In genomic region chr9:79809477-79809876, GRCh38 we compare ENCODE assay signal across 1 cellular context.
TF ChIP-seq lines count a peak whose summit lies in the region.

No MANE protein-coding gene starts in this region.

TF ChIP-seq in SK-N-SH treated with all-trans-retinoic acid at 6 μM for 48 hours, 23 proteins besides CTCF, POLR2A, EP300 and RAD21 (continued from another document):
- TF ChIP-seq CSRNP3 (CRISPR knock-in tag; IDR thresholded peaks at IDR 0.05) (no peak), ZC3H10 (CRISPR knock-in tag; IDR thresholded peaks at IDR 0.05) (no peak), OSR1 (CRISPR knock-in tag; IDR thresholded peaks at IDR 0.05) (no peak), TSHZ2 (CRISPR knock-in tag; IDR thresholded peaks at IDR 0.05) (no peak), BACH2 (CRISPR knock-in tag; IDR thresholded peaks at IDR 0.05; ENCODE audit: borderline replicate concordance) (no peak), RARB (CRISPR knock-in tag; IDR thresholded peaks at IDR 0.05) (no peak), ZNF8 (CRISPR knock-in tag; IDR thresholded peaks at IDR 0.05) (no peak), ESRRG (CRISPR knock-in tag; IDR thresholded peaks at IDR 0.05) (no peak), ZFP30 (CRISPR knock-in tag; IDR thresholded peaks at IDR 0.05) (no peak), TOX (CRISPR knock-in tag; IDR thresholded peaks at IDR 0.05; ENCODE audit: borderline replicate concordance) (no peak), ARNTL (CRISPR knock-in tag; IDR thresholded peaks at IDR 0.05; ENCODE audit: borderline replicate concordance, low read depth) (no peak), ISL1 (CRISPR knock-in tag; IDR thresholded peaks at IDR 0.05) (no peak), PPARA (CRISPR knock-in tag; IDR thresholded peaks at IDR 0.05; ENCODE audit: borderline replicate concordance) (no peak), ZNF565 (CRISPR knock-in tag; conservative IDR thresholded peaks at IDR 0.05; ENCODE audit: low read depth) (no peak), ZFP3 (CRISPR knock-in tag; IDR thresholded peaks at IDR 0.05) (no peak), GLIS3 (CRISPR knock-in tag; IDR thresholded peaks at IDR 0.05) (no peak)
